In genomic region chr14:104843442-104844305, GRCh38 we compare ENCODE assay signal across 9 cellular contexts. TPM values are rescaled to one million over a fixed set of nuclear protein-coding genes. Genes with fewer than 3 reads are reported as not detected.
DNase-seq lines count a peak whose midpoint lies in the region; ATAC-seq and TF ChIP-seq lines count a peak whose summit lies in the region.
"Had no signal": no experiment of that assay in that cellular context is flagged by ENCODE, and none has a peak within 500 bp of the region (broad histone marks: within the 10 kb centered on the region; RNA-seq: fewer than 3 reads in every experiment).

No MANE protein-coding gene starts in this region.

- no peak overlapping the region for H2AFZ ChIP-seq in osteoblast (ENCODE audit: low read length)

- TF ChIP-seq POLR2A in heart left ventricle (IDR thresholded peaks at IDR 0.05), result no peak

- H3K79me2 ChIP-seq in osteoblast (ENCODE audit: insufficient read depth, low read length), result no peaks in the 10 kb centered on the region

- H4K20me1 ChIP-seq in osteoblast (ENCODE audit: insufficient read depth, low read length), result no peaks in the 10 kb centered on the region

- POLR2A ChIA-PET in BJ (lab: Charles Lee), result no interaction called here

- DNase-seq in BJ (ENCODE audit: low read depth) (no peak), NCI-H69 (lab: John Stamatoyannopoulos, UW) (peak; percentile 81), heart left ventricle (no peak), osteoblast (ENCODE audit: insufficient read length, low spot score, missing footprints) (peak; percentile 81), HAP-1 (ENCODE audit: low spot score in 2 of 2) (no peak)
- DNase-seq in stimulated activated CD4-positive, alpha-beta T cell treated with anti-CD3 and anti-CD28 coated beads, Interleukin-2, amount 100 ng/mL, for 24 hours, result no peak
- DNase-seq: activated T-cell treated with anti-CD3 and anti-CD28 coated beads, Interleukin-2, amount 50 U/mL, for 1 hour had no signal

- no peaks in the 10 kb centered on the region for H3K36me3 ChIP-seq in BJ (ENCODE audit: control insufficient read depth, insufficient read depth, low read length)
- no peaks in the 10 kb centered on the region for H3K36me3 ChIP-seq in heart left ventricle
- H3K36me3 ChIP-seq in osteoblast (ENCODE audit: insufficient read depth, low read length), result no peaks in the 10 kb centered on the region
- no peaks in the 10 kb centered on the region for H3K36me3 ChIP-seq in HAP-1 (replicated peaks)

- H3K4me2 ChIP-seq in osteoblast (ENCODE audit: insufficient read depth, low read length), result peak overlapping the region; percentile 28

- H3K4me1 ChIP-seq in heart left ventricle (peaks cover 0 to 18% (median 12%) of the 10 kb centered on the region in 12 donors), osteoblast (ENCODE audit: insufficient read depth, low read length) (no peaks in the 10 kb centered on the region), HAP-1 (no peaks in the 10 kb centered on the region)

- CTCF ChIA-PET in BJ (lab: Yijun Ruan, JAX), result interaction anchor here (1.0 kb wide), 1 partner anchor 16 kb away, joined by 4 read pairs; no protein-coding TSS in a partner anchor

- H3K9me3 ChIP-seq in heart left ventricle (no peaks in the 10 kb centered on the region), osteoblast (ENCODE audit: low read depth, low read length) (no peaks in the 10 kb centered on the region), HAP-1 (no peaks in the 10 kb centered on the region)

- in situ Hi-C loops in HAP-1 (cut with MboI; ENCODE audit: low sequenced_read_pairs), result no loop called here

- ATAC-seq in heart left ventricle (peak in 3 of 4 donors; percentile 55 to 74 (median 56)), GM21576 (IDR thresholded peaks at IDR 0.05; ENCODE audit: unreplicated experiment) (no peak), HG03135 (IDR thresholded peaks at IDR 0.05; ENCODE audit: unreplicated experiment) (no peak)

- H3K27me3 ChIP-seq in BJ (ENCODE audit: control insufficient read depth, insufficient read depth, low read length), result peaks cover 43% of the 10 kb centered on the region
- H3K27me3 ChIP-seq in heart left ventricle, result peaks cover 0 to 63% (median 27%) of the 10 kb centered on the region in 9 donors
- peaks cover 55% of the 10 kb centered on the region for H3K27me3 ChIP-seq in osteoblast (ENCODE audit: insufficient read depth, low read length)
- H3K27me3 ChIP-seq in HAP-1 (ENCODE audit: low read depth), result peaks cover 41% of the 10 kb centered on the region

- 0 to 3% (median 1%) methylated on average over 41 to 69 of the region's 69 CpGs for WGBS in heart left ventricle, 4 donors

- intact Hi-C loops in heart left ventricle (cut with DNase I), result no loop called here

- H3K4me3 ChIP-seq in BJ (ENCODE audit: low read depth, low read length), result peak overlapping the region; percentile 21
- peak overlapping the region; percentile 4 to 59 (median 50) for H3K4me3 ChIP-seq in heart left ventricle
- H3K4me3 ChIP-seq in osteoblast (ENCODE audit: insufficient read depth, low read length), result peak overlapping the region; percentile 22
- no peak overlapping the region for H3K4me3 ChIP-seq in HAP-1

- TF ChIP-seq CTCF in BJ (IDR thresholded peaks at IDR 0.05; ENCODE audit: insufficient read depth, low read depth, low read length) (no peak), heart left ventricle (IDR thresholded peaks at IDR 0.05) (no peak), osteoblast (IDR thresholded peaks at IDR 0.05; ENCODE audit: extremely low read depth, low read depth, low read length) (no peak)

- H3K27ac ChIP-seq in heart left ventricle, result no peak overlapping the region
- no peak overlapping the region for H3K27ac ChIP-seq in osteoblast (ENCODE audit: low read depth, low read length)

RNA-seq across cellular contexts. Expression of gene CEP170B, which starts 21.4 kb away (rescaled TPM):
- 5.4 and 8.0 TPM in 2 replicates for polyA plus RNA-seq in BJ (2011; rRNA removed)
- polyA minus RNA-seq in BJ (2011; rRNA and poly(A)+ RNA removed), result 4.3 and 5.4 TPM in 2 replicates
- 10 to 100 TPM in 8 of 9 donors, 1 to 10 TPM in 1; 9.1 to 21.9 (median 12.5) TPM for total RNA-seq in heart left ventricle
- 10 to 100 TPM in 1 of 2 donors, 1 to 10 TPM in 1; 7.5 to 17.9 TPM for polyA plus RNA-seq in heart left ventricle
- total RNA-seq in osteoblast, result 17.1 and 21.0 TPM in 2 replicates

RNA-seq across cellular contexts. Expression of gene ZBTB42, which starts 42.8 kb away (rescaled TPM):
- polyA plus RNA-seq in BJ (2011; rRNA removed), result 1.9 and 2.7 TPM in 2 replicates
- polyA minus RNA-seq in BJ (2011; rRNA and poly(A)+ RNA removed), result 2.0 and 3.7 TPM in 2 replicates
- 10 to 100 TPM in 3 of 9 donors, 1 to 10 TPM in 6; 4.9 to 12.9 (median 7.4) TPM for total RNA-seq in heart left ventricle
- 10 to 100 TPM in 1 of 2 donors, 1 to 10 TPM in 1; 4.2 to 12.3 TPM for polyA plus RNA-seq in heart left ventricle
- 2.9 TPM in 2 replicates for total RNA-seq in osteoblast

RNA-seq across cellular contexts. Expression of gene AKT1, which starts 48.1 kb away (rescaled TPM):
- polyA plus RNA-seq in BJ (2011; rRNA removed), result 152 and 226 TPM in 2 replicates
- 161 and 254 TPM in 2 replicates for polyA minus RNA-seq in BJ (2011; rRNA and poly(A)+ RNA removed)
- 100 to 1,000 TPM; 115 to 173 (median 143) TPM for total RNA-seq in heart left ventricle
- polyA plus RNA-seq in heart left ventricle, result 100 to 1,000 TPM; 108 to 129 TPM
- total RNA-seq in osteoblast, result 156 and 188 TPM in 2 replicates

Comparison
In these comparisons a context has a peak if more than half of its experiments do, and no peak if none do; other contexts are left out.
1. DNase-seq: peak in NCI-H69 (single experiment) and osteoblast (single experiment); none in BJ (single experiment), heart left ventricle (0 of 5), stimulated activated CD4-positive, alpha-beta T cell treated with anti-CD3 and anti-CD28 coated beads, Interleukin-2, amount 100 ng/mL, for 24 hours (0 of 2) and HAP-1 (0 of 2).
2. ATAC-seq: peak in heart left ventricle (3 of 4); none in GM21576 (single experiment) and HG03135 (single experiment).